ENCODE assay signal across 1 cellular context in the genomic region with DNA sequence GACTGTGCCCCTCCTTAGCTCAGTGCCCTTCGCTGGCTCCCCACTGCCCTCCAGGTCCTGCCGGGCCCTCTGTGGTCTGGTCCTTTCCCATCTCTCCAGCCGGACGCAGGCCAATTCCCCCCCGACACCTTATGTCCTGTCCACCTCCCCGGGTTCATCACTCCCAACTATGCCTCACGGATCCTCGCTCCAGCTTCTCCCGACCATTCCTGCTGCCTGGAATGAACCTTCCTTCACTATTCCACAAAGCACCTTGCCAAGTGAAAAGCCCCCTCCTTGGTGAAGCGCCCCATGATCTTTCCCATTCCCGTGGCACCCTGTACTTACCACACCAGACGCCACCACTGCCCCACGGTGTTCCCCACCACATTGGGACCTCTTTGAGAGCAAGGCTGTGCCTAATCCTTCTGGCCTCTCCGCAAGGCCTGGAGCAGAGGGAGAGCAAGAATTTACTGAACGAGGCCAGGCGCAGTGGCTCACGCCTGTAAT.
TF ChIP-seq lines count a peak whose summit lies in the region.

No MANE protein-coding gene starts in this region.

TF ChIP-seq in SK-N-SH treated with all-trans-retinoic acid at 6 μM for 48 hours, 23 proteins besides CTCF, POLR2A, EP300 and RAD21 (continued from another document):
- TF ChIP-seq, protein P1, sequence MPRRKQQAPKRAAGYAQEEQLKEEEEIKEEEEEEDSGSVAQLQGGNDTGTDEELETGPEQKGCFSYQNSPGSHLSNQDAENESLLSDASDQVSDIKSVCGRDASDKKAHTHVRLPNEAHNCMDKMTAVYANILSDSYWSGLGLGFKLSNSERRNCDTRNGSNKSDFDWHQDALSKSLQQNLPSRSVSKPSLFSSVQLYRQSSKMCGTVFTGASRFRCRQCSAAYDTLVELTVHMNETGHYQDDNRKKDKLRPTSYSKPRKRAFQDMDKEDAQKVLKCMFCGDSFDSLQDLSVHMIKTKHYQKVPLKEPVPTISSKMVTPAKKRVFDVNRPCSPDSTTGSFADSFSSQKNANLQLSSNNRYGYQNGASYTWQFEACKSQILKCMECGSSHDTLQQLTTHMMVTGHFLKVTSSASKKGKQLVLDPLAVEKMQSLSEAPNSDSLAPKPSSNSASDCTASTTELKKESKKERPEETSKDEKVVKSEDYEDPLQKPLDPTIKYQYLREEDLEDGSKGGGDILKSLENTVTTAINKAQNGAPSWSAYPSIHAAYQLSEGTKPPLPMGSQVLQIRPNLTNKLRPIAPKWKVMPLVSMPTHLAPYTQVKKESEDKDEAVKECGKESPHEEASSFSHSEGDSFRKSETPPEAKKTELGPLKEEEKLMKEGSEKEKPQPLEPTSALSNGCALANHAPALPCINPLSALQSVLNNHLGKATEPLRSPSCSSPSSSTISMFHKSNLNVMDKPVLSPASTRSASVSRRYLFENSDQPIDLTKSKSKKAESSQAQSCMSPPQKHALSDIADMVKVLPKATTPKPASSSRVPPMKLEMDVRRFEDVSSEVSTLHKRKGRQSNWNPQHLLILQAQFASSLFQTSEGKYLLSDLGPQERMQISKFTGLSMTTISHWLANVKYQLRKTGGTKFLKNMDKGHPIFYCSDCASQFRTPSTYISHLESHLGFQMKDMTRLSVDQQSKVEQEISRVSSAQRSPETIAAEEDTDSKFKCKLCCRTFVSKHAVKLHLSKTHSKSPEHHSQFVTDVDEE (CRISPR knock-in tag; IDR thresholded peaks at IDR 0.05), result no peak
- no peak for TF ChIP-seq ESRRG (CRISPR knock-in tag; IDR thresholded peaks at IDR 0.05)
- TF ChIP-seq ISL1 (CRISPR knock-in tag; IDR thresholded peaks at IDR 0.05), result no peak
- no peak for TF ChIP-seq ZFP3 (CRISPR knock-in tag; IDR thresholded peaks at IDR 0.05)
- no peak for TF ChIP-seq ZNF70 (CRISPR knock-in tag; IDR thresholded peaks at IDR 0.05)
- no peak for TF ChIP-seq POU6F1 (CRISPR knock-in tag; IDR thresholded peaks at IDR 0.05; ENCODE audit: borderline replicate concordance, low read depth)
- no peak for TF ChIP-seq ZNF565 (CRISPR knock-in tag; conservative IDR thresholded peaks at IDR 0.05; ENCODE audit: low read depth)
- TF ChIP-seq ZNF8 (CRISPR knock-in tag; IDR thresholded peaks at IDR 0.05), result no peak
- TF ChIP-seq OSR1 (CRISPR knock-in tag; IDR thresholded peaks at IDR 0.05), result no peak
- no peak for TF ChIP-seq TCF4 (CRISPR knock-in tag; IDR thresholded peaks at IDR 0.05; ENCODE audit: borderline replicate concordance)
- no peak for TF ChIP-seq PATZ1 (CRISPR knock-in tag; IDR thresholded peaks at IDR 0.05; ENCODE audit: borderline replicate concordance)
- TF ChIP-seq, protein P2, sequence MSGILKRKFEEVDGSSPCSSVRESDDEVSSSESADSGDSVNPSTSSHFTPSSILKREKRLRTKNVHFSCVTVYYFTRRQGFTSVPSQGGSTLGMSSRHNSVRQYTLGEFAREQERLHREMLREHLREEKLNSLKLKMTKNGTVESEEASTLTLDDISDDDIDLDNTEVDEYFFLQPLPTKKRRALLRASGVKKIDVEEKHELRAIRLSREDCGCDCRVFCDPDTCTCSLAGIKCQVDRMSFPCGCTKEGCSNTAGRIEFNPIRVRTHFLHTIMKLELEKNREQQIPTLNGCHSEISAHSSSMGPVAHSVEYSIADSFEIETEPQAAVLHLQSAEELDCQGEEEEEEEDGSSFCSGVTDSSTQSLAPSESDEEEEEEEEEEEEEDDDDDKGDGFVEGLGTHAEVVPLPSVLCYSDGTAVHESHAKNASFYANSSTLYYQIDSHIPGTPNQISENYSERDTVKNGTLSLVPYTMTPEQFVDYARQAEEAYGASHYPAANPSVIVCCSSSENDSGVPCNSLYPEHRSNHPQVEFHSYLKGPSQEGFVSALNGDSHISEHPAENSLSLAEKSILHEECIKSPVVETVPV (CRISPR knock-in tag; IDR thresholded peaks at IDR 0.05), result no peak
